In the genomic region with DNA sequence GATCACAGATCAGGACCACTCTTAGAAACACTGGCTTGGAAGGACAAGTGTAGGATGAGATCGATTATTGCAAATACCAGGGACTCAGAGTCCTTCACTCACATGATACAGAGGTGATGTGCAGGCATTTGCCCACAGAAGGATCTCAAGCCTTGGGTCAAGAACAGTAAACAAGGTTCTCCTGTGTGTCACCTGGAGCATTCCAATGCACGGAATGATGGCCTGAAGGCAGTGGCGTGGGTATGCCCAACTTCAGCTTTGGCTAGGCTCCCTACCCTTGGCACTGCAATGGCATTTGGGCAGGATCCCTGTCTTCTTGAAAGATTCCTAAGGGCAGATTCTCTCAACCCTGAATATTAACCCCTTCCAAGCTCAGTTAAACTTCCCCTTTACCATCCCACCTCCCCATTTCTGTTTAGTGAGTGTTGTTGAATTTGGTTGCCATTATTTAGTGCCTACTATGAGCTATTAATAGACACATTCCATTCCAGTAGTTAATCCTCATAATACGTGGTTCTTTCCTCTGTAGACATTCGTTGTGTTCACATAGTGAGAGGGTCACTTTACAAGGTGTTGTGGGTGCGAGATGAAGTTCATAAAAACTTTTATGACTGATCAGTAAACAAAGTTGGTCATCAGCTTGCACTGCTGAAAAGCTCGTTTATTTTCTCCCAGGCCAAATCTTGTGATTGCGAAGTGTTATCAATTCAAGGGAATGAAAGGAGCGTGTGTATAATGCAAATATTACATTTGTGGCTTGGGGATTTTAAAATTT, we compare ENCODE assay signal across 13 cellular contexts. TPM values are rescaled to one million over a fixed set of nuclear protein-coding genes. Genes with fewer than 3 reads are reported as not detected.
DNase-seq lines count a peak whose midpoint lies in the region; ATAC-seq and TF ChIP-seq lines count a peak whose summit lies in the region.
"Had no signal": no experiment of that assay in that cellular context is flagged by ENCODE, and none has a peak within 500 bp of the region (broad histone marks: within the 10 kb centered on the region; RNA-seq: fewer than 3 reads in every experiment).

No MANE protein-coding gene starts in this region.

- H3K27ac ChIP-seq in hepatocyte, result peak overlapping the region; percentile 17
- H3K27ac ChIP-seq: thyroid gland had no signal

- POLR2A ChIA-PET in WTC11 (lab: Charles Lee), result no interaction called here

- H3K27me3 Mint-ChIP-seq in activated naive CD4-positive, alpha-beta T cell treated with anti-CD3 and anti-CD28 coated beads, Interleukin-2, amount 50 U/mL, for 24 hours, result no peaks in the 10 kb centered on the region
- H3K27me3 Mint-ChIP-seq in WTC11 (ENCODE audit: low read depth) (peaks cover 55% of the 10 kb centered on the region), type B pancreatic cell (peaks cover 47% of the 10 kb centered on the region)

- TF ChIP-seq CTCF in WTC11 (IDR thresholded peaks at IDR 0.05) (no peak), hepatocyte (IDR thresholded peaks at IDR 0.05; ENCODE audit: poor library complexity) (no peak), type B pancreatic cell (conservative IDR thresholded peaks at IDR 0.05) (no peak)

- H3K4me3 ChIP-seq in hepatocyte, result no peak overlapping the region

- H3K4me1 Mint-ChIP-seq in activated naive CD4-positive, alpha-beta T cell treated with anti-CD3 and anti-CD28 coated beads, Interleukin-2, amount 50 U/mL, for 24 hours, result peaks cover 22% of the 10 kb centered on the region
- H3K4me1 Mint-ChIP-seq in WTC11 (peaks cover 4% of the 10 kb centered on the region), type B pancreatic cell (ENCODE audit: unreplicated experiment) (peaks cover 11% of the 10 kb centered on the region)

- ATAC-seq in WTC11 (no peak), GM21528 (IDR thresholded peaks at IDR 0.05; ENCODE audit: low FRiP score, unreplicated experiment) (no peak)

- H3K9me3 ChIP-seq in hepatocyte (ENCODE audit: low read depth), result no peaks in the 10 kb centered on the region
- H3K9me3 ChIP-seq: thyroid gland had no signal

- no peak overlapping the region for H2AFZ ChIP-seq in hepatocyte

- peaks cover 4% of the 10 kb centered on the region for H3K4me1 ChIP-seq in hepatocyte (ENCODE audit: insufficient read depth)

- WGBS in hepatocyte (ENCODE audit: low lambda C conversion rate, missing lambda C conversion rate), result 75% methylated on average over 9 of the region's 9 CpGs

- no peaks in the 10 kb centered on the region for H4K20me1 ChIP-seq in hepatocyte (ENCODE audit: insufficient read depth, poor library complexity, severe bottlenecking)

- no peaks in the 10 kb centered on the region for H3K36me3 ChIP-seq in hepatocyte (replicated peaks; ENCODE audit: insufficient read depth, low read depth)
- H3K36me3 ChIP-seq: thyroid gland had no signal

- H3K36me3 Mint-ChIP-seq in activated naive CD4-positive, alpha-beta T cell treated with anti-CD3 and anti-CD28 coated beads, Interleukin-2, amount 50 U/mL, for 24 hours, result peaks cover 1% of the 10 kb centered on the region
- no peaks in the 10 kb centered on the region for H3K36me3 Mint-ChIP-seq in WTC11
- H3K36me3 Mint-ChIP-seq in type B pancreatic cell, result peaks cover 6% of the 10 kb centered on the region

- peaks cover 23% of the 10 kb centered on the region for H3K79me2 ChIP-seq in hepatocyte

- H3K4me2 ChIP-seq in hepatocyte, result no peak overlapping the region

- CTCF ChIA-PET in WTC11 (lab: Charles Lee), result interaction anchor here (1.5 to 2.2 kb wide), 4 partner anchors 10 to 183 kb away, joined by 4 to 9 read pairs (median 6); no protein-coding TSS in a partner anchor

- H3K27ac Mint-ChIP-seq in activated naive CD4-positive, alpha-beta T cell treated with anti-CD3 and anti-CD28 coated beads, Interleukin-2, amount 50 U/mL, for 24 hours, result no peak overlapping the region
- H3K27ac Mint-ChIP-seq in WTC11 (no peak overlapping the region), type B pancreatic cell (no peak overlapping the region)

- peak overlapping the region; percentile 95 for H3K4me3 Mint-ChIP-seq in activated naive CD4-positive, alpha-beta T cell treated with anti-CD3 and anti-CD28 coated beads, Interleukin-2, amount 50 U/mL, for 24 hours
- peak overlapping the region; percentile 85 for H3K4me3 Mint-ChIP-seq in WTC11
- peak overlapping the region; percentile 94 for H3K4me3 Mint-ChIP-seq in type B pancreatic cell

- H3K9me3 Mint-ChIP-seq in activated naive CD4-positive, alpha-beta T cell treated with anti-CD3 and anti-CD28 coated beads, Interleukin-2, amount 50 U/mL, for 24 hours, result no peaks in the 10 kb centered on the region
- H3K9me3 Mint-ChIP-seq in WTC11 (peaks cover 5% of the 10 kb centered on the region), type B pancreatic cell (no peaks in the 10 kb centered on the region)

- H3K9me2 ChIP-seq in hepatocyte (replicated peaks; ENCODE audit: insufficient read depth), result no peaks in the 10 kb centered on the region

- peaks cover 27% of the 10 kb centered on the region for H3K27me3 ChIP-seq in hepatocyte
- H3K27me3 ChIP-seq: thyroid gland had no signal

- DNase-seq in activated naive CD4-positive, alpha-beta T cell (lab: John Stamatoyannopoulos, UW), result no peak
- DNase-seq in WTC11 (ENCODE audit: low spot score) (no peak), hepatocyte (ENCODE audit: low spot score) (no peak), type B pancreatic cell (ENCODE audit: extremely low spot score, unreplicated experiment) (no peak), SK-N-DZ (ENCODE audit: low spot score) (no peak), kidney tubule cell (ENCODE audit: low spot score) (no peak)
- DNase-seq: NCI-H2081 treated with DMSO at 0.1 percent for 48 hours; NCI-H526; stimulated activated CD4-positive, alpha-beta T cell treated with anti-CD3 and anti-CD28 coated beads, Interleukin-1b, Interleukin-23, amount 100 ng/mL, for 48 hours; thyroid gland had no signal

TF ChIP-seq in WTC11, 78 proteins besides CTCF, POLR2A, EP300 and RAD21 (continues in another document):
- no peak for TF ChIP-seq TEAD4 (CRISPR knock-in tag; IDR thresholded peaks at IDR 0.05)
- TF ChIP-seq ATF2 (CRISPR knock-in tag; IDR thresholded peaks at IDR 0.05; ENCODE audit: borderline replicate concordance, low read depth), result no peak
- TF ChIP-seq, protein P1, sequence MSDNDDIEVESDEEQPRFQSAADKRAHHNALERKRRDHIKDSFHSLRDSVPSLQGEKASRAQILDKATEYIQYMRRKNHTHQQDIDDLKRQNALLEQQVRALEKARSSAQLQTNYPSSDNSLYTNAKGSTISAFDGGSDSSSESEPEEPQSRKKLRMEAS (CRISPR knock-in tag; IDR thresholded peaks at IDR 0.05), result no peak
- no peak for TF ChIP-seq ZNF281 (CRISPR knock-in tag; IDR thresholded peaks at IDR 0.05)
- TF ChIP-seq NFATC4 (CRISPR knock-in tag; IDR thresholded peaks at IDR 0.05), result no peak
- no peak for TF ChIP-seq ZNF219 (CRISPR knock-in tag; IDR thresholded peaks at IDR 0.05; ENCODE audit: borderline replicate concordance)

RNA-seq across cellular contexts. Expression of gene LZTFL1, which starts 1.1 kb away (rescaled TPM):
- 9.1 to 9.6 TPM (median 9.6 TPM) in 3 replicates for total RNA-seq in WTC11 (2021)
- total RNA-seq in hepatocyte, result 24.8 and 25.1 TPM in 2 replicates
- polyA plus RNA-seq in hepatocyte, result 11.7 and 14.3 TPM in 2 replicates
- 26.6 and 36.0 TPM in 2 replicates for total RNA-seq in type B pancreatic cell (ENCODE audit: low replicate concordance)
- 18.0 and 20.0 TPM in 2 replicates for polyA plus RNA-seq in SK-N-DZ (2014; cell fraction: cytosol; rRNA removed)
- 15.7 and 16.3 TPM in 2 replicates for polyA plus RNA-seq in SK-N-DZ (2014; cell fraction: nucleus; rRNA removed)

RNA-seq across cellular contexts. Expression of gene CCR9, which starts 43.3 kb away (rescaled TPM):
- total RNA-seq in WTC11 (2021), result not detected in 3 replicates
- total RNA-seq in hepatocyte, result 0.20 and 0.44 TPM in 2 replicates
- 0.33 TPM in 1 of 2 replicates, not detected in the other for polyA plus RNA-seq in hepatocyte
- not detected in 2 replicates for total RNA-seq in type B pancreatic cell (ENCODE audit: low replicate concordance)
- not detected in 2 replicates for polyA plus RNA-seq in SK-N-DZ (2014; cell fraction: cytosol; rRNA removed)
- polyA plus RNA-seq in SK-N-DZ (2014; cell fraction: nucleus; rRNA removed), result not detected in 2 replicates
- total RNA-seq: myocyte, thyroid gland had no signal

RNA-seq across cellular contexts. Expression of gene SLC6A20, which starts 46.7 kb away (rescaled TPM):
- 0.16 to 0.27 TPM (median 0.26 TPM) in 3 replicates for total RNA-seq in WTC11 (2021)
- total RNA-seq in hepatocyte, result 9.6 and 11.5 TPM in 2 replicates
- 3.7 and 5.7 TPM in 2 replicates for polyA plus RNA-seq in hepatocyte
- total RNA-seq in type B pancreatic cell (ENCODE audit: low replicate concordance), result 1.5 and 3.2 TPM in 2 replicates
- not detected in 2 replicates for polyA plus RNA-seq in SK-N-DZ (2014; cell fraction: cytosol; rRNA removed)
- not detected in 2 replicates for polyA plus RNA-seq in SK-N-DZ (2014; cell fraction: nucleus; rRNA removed)
- total RNA-seq: myocyte had no signal
